1 cellular context compared by ENCODE assay signal in the genomic region with DNA sequence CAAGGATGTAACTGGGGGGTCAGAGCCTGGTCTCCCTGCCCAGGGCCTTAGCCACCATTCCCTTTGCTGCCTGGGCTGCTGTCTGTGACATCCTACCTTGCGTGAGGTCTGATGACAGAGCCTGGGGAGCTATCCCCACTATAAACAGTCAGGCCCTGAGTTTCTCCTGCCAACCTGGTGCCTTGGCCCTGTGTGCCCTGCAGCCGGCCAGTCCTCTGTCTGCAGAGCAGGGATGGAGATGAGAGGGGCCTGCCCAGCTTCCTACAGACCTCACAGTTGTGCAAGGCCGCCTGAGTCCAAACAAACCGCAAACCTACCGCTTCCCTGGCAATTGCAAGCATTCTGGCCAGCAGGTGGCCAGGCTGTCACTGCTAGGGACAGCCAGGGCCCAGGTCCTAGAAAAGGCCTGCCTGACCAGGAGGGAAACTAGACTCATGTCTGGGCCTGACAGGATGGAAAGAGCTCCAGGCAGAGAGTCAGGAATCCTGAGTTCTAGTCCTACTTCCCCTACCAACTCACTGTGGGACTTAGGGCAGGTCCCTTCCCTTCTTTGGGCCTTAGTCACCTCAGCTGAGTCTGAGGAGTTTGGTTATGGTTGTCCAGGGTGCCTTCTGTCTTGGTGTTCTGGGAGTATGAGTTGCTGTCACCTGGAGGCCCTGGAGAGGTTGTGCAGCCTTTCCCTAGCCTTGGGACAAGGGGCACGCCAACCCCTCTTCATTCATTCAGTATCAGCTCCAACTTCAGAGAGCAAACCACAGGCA.
TF ChIP-seq lines count a peak whose summit lies in the region.

No MANE protein-coding gene starts in this region.

TF ChIP-seq in K562, 482 proteins besides CTCF, POLR2A, EP300 and RAD21 (continued from another document and continues in another):
- no peak for TF ChIP-seq TBL1XR1 (IDR thresholded peaks at IDR 0.05; ENCODE audit: low read length in 2 of 2)
- TF ChIP-seq ZNF717 (CRISPR knock-in tag; IDR thresholded peaks at IDR 0.05) = no peak
- TF ChIP-seq, protein P1, sequence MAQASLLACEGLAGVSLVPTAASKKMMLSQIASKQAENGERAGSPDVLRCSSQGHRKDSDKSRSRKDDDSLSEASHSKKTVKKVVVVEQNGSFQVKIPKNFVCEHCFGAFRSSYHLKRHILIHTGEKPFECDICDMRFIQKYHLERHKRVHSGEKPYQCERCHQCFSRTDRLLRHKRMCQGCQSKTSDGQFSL (CRISPR knock-in tag; IDR thresholded peaks at IDR 0.05) = no peak
- TF ChIP-seq, protein P1 (tag; IDR thresholded peaks at IDR 0.05) = no peak
- TF ChIP-seq CREBBP (IDR thresholded peaks at IDR 0.05; ENCODE audit: low read depth, low read length) = no peak
- peak; percentile 30; the same call in 1 of the 2 replicates for TF ChIP-seq TCF3 (CRISPR knock-in tag; IDR thresholded peaks at IDR 0.05)
- no peak for TF ChIP-seq CHD4 (IDR thresholded peaks at IDR 0.05; ENCODE audit: insufficient read depth, insufficient replicate concordance, low read depth, low read length, poor library complexity, severe bottlenecking)
- TF ChIP-seq KDM5B (IDR thresholded peaks at IDR 0.05; ENCODE audit: insufficient replicate concordance, low read depth, low read length) = no peak
- TF ChIP-seq TAF15 (IDR thresholded peaks at IDR 0.05; ENCODE audit: low read depth, low read length) = no peak
- no peak for TF ChIP-seq NFXL1 (CRISPR knock-in tag; IDR thresholded peaks at IDR 0.05)
- no peak for TF ChIP-seq ELF1 (tag; IDR thresholded peaks at IDR 0.05)
- TF ChIP-seq RUNX1 (IDR thresholded peaks at IDR 0.05; ENCODE audit: low read depth) = no peak
- TF ChIP-seq, protein P2, sequence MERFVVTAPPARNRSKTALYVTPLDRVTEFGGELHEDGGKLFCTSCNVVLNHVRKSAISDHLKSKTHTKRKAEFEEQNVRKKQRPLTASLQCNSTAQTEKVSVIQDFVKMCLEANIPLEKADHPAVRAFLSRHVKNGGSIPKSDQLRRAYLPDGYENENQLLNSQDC (CRISPR knock-in tag; IDR thresholded peaks at IDR 0.05) = no peak
- TF ChIP-seq, protein P3, sequence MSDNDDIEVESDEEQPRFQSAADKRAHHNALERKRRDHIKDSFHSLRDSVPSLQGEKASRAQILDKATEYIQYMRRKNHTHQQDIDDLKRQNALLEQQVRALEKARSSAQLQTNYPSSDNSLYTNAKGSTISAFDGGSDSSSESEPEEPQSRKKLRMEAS (CRISPR knock-in tag; IDR thresholded peaks at IDR 0.05) = peak; percentile 65; the same call in 1 of the 2 replicates
- no peak for TF ChIP-seq PTTG1 (tag; IDR thresholded peaks at IDR 0.05; ENCODE audit: low read depth)
- no peak for TF ChIP-seq OTX1 (CRISPR knock-in tag; IDR thresholded peaks at IDR 0.05)
- peak; percentile 60; the same call in 1 of the 2 replicates for TF ChIP-seq ZBTB17 (CRISPR knock-in tag; IDR thresholded peaks at IDR 0.05)
- TF ChIP-seq SMARCC2 (IDR thresholded peaks at IDR 0.05; ENCODE audit: low read depth) = no peak
- TF ChIP-seq, protein P4, sequence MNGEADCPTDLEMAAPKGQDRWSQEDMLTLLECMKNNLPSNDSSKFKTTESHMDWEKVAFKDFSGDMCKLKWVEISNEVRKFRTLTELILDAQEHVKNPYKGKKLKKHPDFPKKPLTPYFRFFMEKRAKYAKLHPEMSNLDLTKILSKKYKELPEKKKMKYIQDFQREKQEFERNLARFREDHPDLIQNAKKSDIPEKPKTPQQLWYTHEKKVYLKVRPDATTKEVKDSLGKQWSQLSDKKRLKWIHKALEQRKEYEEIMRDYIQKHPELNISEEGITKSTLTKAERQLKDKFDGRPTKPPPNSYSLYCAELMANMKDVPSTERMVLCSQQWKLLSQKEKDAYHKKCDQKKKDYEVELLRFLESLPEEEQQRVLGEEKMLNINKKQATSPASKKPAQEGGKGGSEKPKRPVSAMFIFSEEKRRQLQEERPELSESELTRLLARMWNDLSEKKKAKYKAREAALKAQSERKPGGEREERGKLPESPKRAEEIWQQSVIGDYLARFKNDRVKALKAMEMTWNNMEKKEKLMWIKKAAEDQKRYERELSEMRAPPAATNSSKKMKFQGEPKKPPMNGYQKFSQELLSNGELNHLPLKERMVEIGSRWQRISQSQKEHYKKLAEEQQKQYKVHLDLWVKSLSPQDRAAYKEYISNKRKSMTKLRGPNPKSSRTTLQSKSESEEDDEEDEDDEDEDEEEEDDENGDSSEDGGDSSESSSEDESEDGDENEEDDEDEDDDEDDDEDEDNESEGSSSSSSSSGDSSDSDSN (IDR thresholded peaks at IDR 0.05; ENCODE audit: borderline replicate concordance in 1 of 2, low read depth in 2 of 2, low read length in 2 of 2) = peak in 1 of 2 experiments; percentile 59; a peak in 2 of 4 replicates
- no peak for TF ChIP-seq HNRNPL (IDR thresholded peaks at IDR 0.05; ENCODE audit: low read depth, low read length)
- TF ChIP-seq CAMTA2 (CRISPR knock-in tag; conservative IDR thresholded peaks at IDR 0.05) = no peak
- TF ChIP-seq, protein P5, sequence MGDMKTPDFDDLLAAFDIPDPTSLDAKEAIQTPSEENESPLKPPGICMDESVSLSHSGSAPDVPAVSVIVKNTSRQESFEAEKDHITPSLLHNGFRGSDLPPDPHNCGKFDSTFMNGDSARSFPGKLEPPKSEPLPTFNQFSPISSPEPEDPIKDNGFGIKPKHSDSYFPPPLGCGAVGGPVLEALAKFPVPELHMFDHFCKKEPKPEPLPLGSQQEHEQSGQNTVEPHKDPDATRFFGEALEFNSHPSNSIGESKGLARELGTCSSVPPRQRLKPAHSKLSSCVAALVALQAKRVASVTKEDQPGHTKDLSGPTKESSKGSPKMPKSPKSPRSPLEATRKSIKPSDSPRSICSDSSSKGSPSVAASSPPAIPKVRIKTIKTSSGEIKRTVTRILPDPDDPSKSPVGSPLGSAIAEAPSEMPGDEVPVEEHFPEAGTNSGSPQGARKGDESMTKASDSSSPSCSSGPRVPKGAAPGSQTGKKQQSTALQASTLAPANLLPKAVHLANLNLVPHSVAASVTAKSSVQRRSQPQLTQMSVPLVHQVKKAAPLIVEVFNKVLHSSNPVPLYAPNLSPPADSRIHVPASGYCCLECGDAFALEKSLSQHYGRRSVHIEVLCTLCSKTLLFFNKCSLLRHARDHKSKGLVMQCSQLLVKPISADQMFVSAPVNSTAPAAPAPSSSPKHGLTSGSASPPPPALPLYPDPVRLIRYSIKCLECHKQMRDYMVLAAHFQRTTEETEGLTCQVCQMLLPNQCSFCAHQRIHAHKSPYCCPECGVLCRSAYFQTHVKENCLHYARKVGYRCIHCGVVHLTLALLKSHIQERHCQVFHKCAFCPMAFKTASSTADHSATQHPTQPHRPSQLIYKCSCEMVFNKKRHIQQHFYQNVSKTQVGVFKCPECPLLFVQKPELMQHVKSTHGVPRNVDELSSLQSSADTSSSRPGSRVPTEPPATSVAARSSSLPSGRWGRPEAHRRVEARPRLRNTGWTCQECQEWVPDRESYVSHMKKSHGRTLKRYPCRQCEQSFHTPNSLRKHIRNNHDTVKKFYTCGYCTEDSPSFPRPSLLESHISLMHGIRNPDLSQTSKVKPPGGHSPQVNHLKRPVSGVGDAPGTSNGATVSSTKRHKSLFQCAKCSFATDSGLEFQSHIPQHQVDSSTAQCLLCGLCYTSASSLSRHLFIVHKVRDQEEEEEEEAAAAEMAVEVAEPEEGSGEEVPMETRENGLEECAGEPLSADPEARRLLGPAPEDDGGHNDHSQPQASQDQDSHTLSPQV (IDR thresholded peaks at IDR 0.05) = peak; percentile 94
- TF ChIP-seq, protein P6, sequence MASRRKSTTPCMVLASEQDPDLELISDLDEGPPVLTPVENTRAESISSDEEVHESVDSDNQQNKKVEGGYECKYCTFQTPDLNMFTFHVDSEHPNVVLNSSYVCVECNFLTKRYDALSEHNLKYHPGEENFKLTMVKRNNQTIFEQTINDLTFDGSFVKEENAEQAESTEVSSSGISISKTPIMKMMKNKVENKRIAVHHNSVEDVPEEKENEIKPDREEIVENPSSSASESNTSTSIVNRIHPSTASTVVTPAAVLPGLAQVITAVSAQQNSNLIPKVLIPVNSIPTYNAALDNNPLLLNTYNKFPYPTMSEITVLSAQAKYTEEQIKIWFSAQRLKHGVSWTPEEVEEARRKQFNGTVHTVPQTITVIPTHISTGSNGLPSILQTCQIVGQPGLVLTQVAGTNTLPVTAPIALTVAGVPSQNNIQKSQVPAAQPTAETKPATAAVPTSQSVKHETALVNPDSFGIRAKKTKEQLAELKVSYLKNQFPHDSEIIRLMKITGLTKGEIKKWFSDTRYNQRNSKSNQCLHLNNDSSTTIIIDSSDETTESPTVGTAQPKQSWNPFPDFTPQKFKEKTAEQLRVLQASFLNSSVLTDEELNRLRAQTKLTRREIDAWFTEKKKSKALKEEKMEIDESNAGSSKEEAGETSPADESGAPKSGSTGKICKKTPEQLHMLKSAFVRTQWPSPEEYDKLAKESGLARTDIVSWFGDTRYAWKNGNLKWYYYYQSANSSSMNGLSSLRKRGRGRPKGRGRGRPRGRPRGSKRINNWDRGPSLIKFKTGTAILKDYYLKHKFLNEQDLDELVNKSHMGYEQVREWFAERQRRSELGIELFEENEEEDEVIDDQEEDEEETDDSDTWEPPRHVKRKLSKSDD (conservative IDR thresholded peaks at IDR 0.05; ENCODE audit: low read length) = no peak
- TF ChIP-seq, protein P7, sequence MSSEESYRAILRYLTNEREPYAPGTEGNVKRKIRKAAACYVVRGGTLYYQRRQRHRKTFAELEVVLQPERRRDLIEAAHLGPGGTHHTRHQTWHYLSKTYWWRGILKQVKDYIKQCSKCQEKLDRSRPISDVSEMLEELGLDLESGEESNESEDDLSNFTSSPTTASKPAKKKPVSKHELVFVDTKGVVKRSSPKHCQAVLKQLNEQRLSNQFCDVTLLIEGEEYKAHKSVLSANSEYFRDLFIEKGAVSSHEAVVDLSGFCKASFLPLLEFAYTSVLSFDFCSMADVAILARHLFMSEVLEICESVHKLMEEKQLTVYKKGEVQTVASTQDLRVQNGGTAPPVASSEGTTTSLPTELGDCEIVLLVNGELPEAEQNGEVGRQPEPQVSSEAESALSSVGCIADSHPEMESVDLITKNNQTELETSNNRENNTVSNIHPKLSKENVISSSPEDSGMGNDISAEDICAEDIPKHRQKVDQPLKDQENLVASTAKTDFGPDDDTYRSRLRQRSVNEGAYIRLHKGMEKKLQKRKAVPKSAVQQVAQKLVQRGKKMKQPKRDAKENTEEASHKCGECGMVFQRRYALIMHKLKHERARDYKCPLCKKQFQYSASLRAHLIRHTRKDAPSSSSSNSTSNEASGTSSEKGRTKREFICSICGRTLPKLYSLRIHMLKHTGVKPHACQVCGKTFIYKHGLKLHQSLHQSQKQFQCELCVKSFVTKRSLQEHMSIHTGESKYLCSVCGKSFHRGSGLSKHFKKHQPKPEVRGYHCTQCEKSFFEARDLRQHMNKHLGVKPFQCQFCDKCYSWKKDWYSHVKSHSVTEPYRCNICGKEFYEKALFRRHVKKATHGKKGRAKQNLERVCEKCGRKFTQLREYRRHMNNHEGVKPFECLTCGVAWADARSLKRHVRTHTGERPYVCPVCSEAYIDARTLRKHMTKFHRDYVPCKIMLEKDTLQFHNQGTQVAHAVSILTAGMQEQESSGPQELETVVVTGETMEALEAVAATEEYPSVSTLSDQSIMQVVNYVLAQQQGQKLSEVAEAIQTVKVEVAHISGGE (CRISPR knock-in tag; IDR thresholded peaks at IDR 0.05) = 0 out of 6 replicates have a peak, but pooled peaks of 1 of the 3 experiments have one; percentile 28
- TF ChIP-seq TCF7L2 (IDR thresholded peaks at IDR 0.05; ENCODE audit: low read depth, low read length) = no peak
- TF ChIP-seq ZNF707 (CRISPR knock-in tag; conservative IDR thresholded peaks at IDR 0.05) = no peak; the same call in 1 of the 2 replicates
- no peak for TF ChIP-seq RFX1 (IDR thresholded peaks at IDR 0.05)
- no peak for TF ChIP-seq MEF2A (IDR thresholded peaks at IDR 0.05; ENCODE audit: control insufficient read depth, low read depth, low read length)
- TF ChIP-seq, protein P8, sequence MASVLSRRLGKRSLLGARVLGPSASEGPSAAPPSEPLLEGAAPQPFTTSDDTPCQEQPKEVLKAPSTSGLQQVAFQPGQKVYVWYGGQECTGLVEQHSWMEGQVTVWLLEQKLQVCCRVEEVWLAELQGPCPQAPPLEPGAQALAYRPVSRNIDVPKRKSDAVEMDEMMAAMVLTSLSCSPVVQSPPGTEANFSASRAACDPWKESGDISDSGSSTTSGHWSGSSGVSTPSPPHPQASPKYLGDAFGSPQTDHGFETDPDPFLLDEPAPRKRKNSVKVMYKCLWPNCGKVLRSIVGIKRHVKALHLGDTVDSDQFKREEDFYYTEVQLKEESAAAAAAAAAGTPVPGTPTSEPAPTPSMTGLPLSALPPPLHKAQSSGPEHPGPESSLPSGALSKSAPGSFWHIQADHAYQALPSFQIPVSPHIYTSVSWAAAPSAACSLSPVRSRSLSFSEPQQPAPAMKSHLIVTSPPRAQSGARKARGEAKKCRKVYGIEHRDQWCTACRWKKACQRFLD (CRISPR knock-in tag; IDR thresholded peaks at IDR 0.05) = peak; percentile 84; the same call in 1 of the 2 replicates
- no peak for TF ChIP-seq MTA1 (IDR thresholded peaks at IDR 0.05; ENCODE audit: borderline replicate concordance)
- TF ChIP-seq, protein P9, sequence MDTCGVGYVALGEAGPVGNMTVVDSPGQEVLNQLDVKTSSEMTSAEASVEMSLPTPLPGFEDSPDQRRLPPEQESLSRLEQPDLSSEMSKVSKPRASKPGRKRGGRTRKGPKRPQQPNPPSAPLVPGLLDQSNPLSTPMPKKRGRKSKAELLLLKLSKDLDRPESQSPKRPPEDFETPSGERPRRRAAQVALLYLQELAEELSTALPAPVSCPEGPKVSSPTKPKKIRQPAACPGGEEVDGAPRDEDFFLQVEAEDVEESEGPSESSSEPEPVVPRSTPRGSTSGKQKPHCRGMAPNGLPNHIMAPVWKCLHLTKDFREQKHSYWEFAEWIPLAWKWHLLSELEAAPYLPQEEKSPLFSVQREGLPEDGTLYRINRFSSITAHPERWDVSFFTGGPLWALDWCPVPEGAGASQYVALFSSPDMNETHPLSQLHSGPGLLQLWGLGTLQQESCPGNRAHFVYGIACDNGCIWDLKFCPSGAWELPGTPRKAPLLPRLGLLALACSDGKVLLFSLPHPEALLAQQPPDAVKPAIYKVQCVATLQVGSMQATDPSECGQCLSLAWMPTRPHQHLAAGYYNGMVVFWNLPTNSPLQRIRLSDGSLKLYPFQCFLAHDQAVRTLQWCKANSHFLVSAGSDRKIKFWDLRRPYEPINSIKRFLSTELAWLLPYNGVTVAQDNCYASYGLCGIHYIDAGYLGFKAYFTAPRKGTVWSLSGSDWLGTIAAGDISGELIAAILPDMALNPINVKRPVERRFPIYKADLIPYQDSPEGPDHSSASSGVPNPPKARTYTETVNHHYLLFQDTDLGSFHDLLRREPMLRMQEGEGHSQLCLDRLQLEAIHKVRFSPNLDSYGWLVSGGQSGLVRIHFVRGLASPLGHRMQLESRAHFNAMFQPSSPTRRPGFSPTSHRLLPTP (IDR thresholded peaks at IDR 0.05; ENCODE audit: borderline replicate concordance, extremely low read depth, insufficient read length) = no peak
- TF ChIP-seq FOSL1 (tag; conservative IDR thresholded peaks at IDR 0.05) = 0 out of 2 replicates have a peak, but pooled peaks have one; percentile 34
- TF ChIP-seq MYC (IDR thresholded peaks at IDR 0.05; ENCODE audit: low read depth, low read length) = peak; percentile 46
- TF ChIP-seq MYC (CRISPR knock-in tag; IDR thresholded peaks at IDR 0.05; ENCODE audit: borderline replicate concordance, low read depth) = no peak
- TF ChIP-seq ETV1 (tag; conservative IDR thresholded peaks at IDR 0.05; ENCODE audit: low read depth) = 0 out of 2 replicates have a peak, but pooled peaks have one; percentile 34
